Comparison of ENCODE assay signal across 8 cellular contexts in genomic region chr6:13873288-13874190, GRCh38. TPM values are rescaled to one million over a fixed set of nuclear protein-coding genes. Genes with fewer than 3 reads are reported as not detected.
DNase-seq lines count a peak whose midpoint lies in the region; ATAC-seq and TF ChIP-seq lines count a peak whose summit lies in the region.

No MANE protein-coding gene starts in this region.

- H3K27me3 Mint-ChIP-seq in activated B cell treated with CpG ODN at 0.5 μM for 24 hours = peaks cover 2% of the 10 kb centered on the region

- CTCF ChIA-PET in activated B cell treated with CpG ODN at 0.5 μM for 24 hours (lab: Charles Lee) = interaction anchor here (0.8 to 2.7 kb wide), 10 partner anchors 9 to 269 kb away, joined by 3 to 19 read pairs (median 4); no protein-coding TSS in a partner anchor

- peak; percentile 80 for TF ChIP-seq CTCF in activated B cell treated with CpG ODN at 0.5 μM for 24 hours (IDR thresholded peaks at IDR 0.05)

- H3K36me3 Mint-ChIP-seq in activated B cell treated with CpG ODN at 0.5 μM for 24 hours (ENCODE audit: low read depth) = no peaks in the 10 kb centered on the region

- H3K4me1 Mint-ChIP-seq in activated B cell treated with CpG ODN at 0.5 μM for 24 hours = peaks cover 20% of the 10 kb centered on the region

- POLR2A ChIA-PET in activated B cell treated with CpG ODN at 0.5 μM for 24 hours (lab: Charles Lee) = interaction anchor here (0.9 kb wide), 1 partner anchor 40 kb away, joined by 3 read pairs; no protein-coding TSS in a partner anchor

- peak overlapping the region; percentile 77 for H3K4me3 Mint-ChIP-seq in activated B cell treated with CpG ODN at 0.5 μM for 24 hours

- intact Hi-C loops in activated B cell treated with CpG ODN at 0.5 μM for 24 hours (cut with micrococcal nuclease) = loop anchor here (1.0 to 2.0 kb wide), 4 partner anchors 59 to 271 kb away; partner anchors contain the start of gene MCUR1

- peaks cover 4% of the 10 kb centered on the region for H3K9me3 Mint-ChIP-seq in activated B cell treated with CpG ODN at 0.5 μM for 24 hours

- H3K27ac Mint-ChIP-seq in activated B cell treated with CpG ODN at 0.5 μM for 24 hours = no peak overlapping the region

- peak; percentile 45 for DNase-seq in Ammon's horn (ENCODE audit: low spot score)
- DNase-seq in NCI-H2029 treated with DMSO at 0.1 percent for 48 hours (lab: John Stamatoyannopoulos, UW) = peak; percentile 93
- DNase-seq in activated B cell treated with CpG ODN at 0.5 μM for 24 hours = peak; percentile 74
- DNase-seq in central memory CD4-positive, alpha-beta T cell = peak; percentile 50
- DNase-seq in left kidney (ENCODE audit: low read depth, low spot score) = peak; percentile 96
- peak; percentile 73 for DNase-seq in stimulated activated CD4-positive, alpha-beta T cell treated with anti-CD3 and anti-CD28 coated beads, Interleukin-4, amount 100 ng/mL, for 24 hours

- peak; percentile 80 for ATAC-seq in GM21619 (IDR thresholded peaks at IDR 0.05; ENCODE audit: unreplicated experiment)
- peak; percentile 87 for ATAC-seq in activated B cell treated with CpG ODN at 0.5 μM for 24 hours (ENCODE audit: low read depth)
- no peak for ATAC-seq in HG03159 (IDR thresholded peaks at IDR 0.05; ENCODE audit: unreplicated experiment)

RNA-seq across cellular contexts. Expression of gene RNF182, which starts 51.2 kb away (rescaled TPM):
- 0.15 TPM in 1 of 2 replicates, not detected in the other for total RNA-seq in activated B cell treated with CpG ODN at 0.5 μM for 24 hours

RNA-seq across cellular contexts. Expression of gene MCUR1, which starts 59.2 kb away (rescaled TPM):
- 13.6 and 14.1 TPM in 2 replicates for total RNA-seq in activated B cell treated with CpG ODN at 0.5 μM for 24 hours

Comparison
In these comparisons a context has a peak if more than half of its experiments do, and no peak if none do; other contexts are left out.
1. DNase-seq: peak in every context shown above with its lines; median percentile 96 in left kidney; 93 in NCI-H2029 treated with DMSO at 0.1 percent for 48 hours; 74 in activated B cell treated with CpG ODN at 0.5 μM for 24 hours; 73 in stimulated activated CD4-positive, alpha-beta T cell treated with anti-CD3 and anti-CD28 coated beads, Interleukin-4, amount 100 ng/mL, for 24 hours; 50 in central memory CD4-positive, alpha-beta T cell; 45 in Ammon's horn.